Comparison of ENCODE assay signal across 8 cellular contexts in genomic region chr2:51710222-51710621, GRCh38.
A peak's percentile ranks its signal among the peaks of the same experiment; 100 is the strongest.
DNase-seq lines count a peak whose midpoint lies in the region; ATAC-seq and TF ChIP-seq lines count a peak whose summit lies in the region.

No MANE protein-coding gene starts in this region.

- 49 to 61% (median 58%) methylated on average over 3 of the region's 3 CpGs for WGBS in adrenal gland, 4 donors

- H3K4me3 ChIP-seq in epithelial cell of proximal tubule (ENCODE audit: low read depth, low read length) (no peak overlapping the region), adrenal gland (no peak overlapping the region)

- no peaks in the 10 kb centered on the region for H3K36me3 Mint-ChIP-seq in activated T-helper 17 cell treated with anti-CD3 and anti-CD28 coated beads, Interleukin-2, amount 50 U/mL, for 72 hours (ENCODE audit: low read depth)

- TF ChIP-seq POLR2A in adrenal gland (IDR thresholded peaks at IDR 0.05), result no peak

- peaks cover 6% of the 10 kb centered on the region for H3K9me3 Mint-ChIP-seq in activated T-helper 17 cell treated with anti-CD3 and anti-CD28 coated beads, Interleukin-2, amount 50 U/mL, for 72 hours

- H3K27ac ChIP-seq in adrenal gland, result no peak overlapping the region

- H3K27ac Mint-ChIP-seq in activated T-helper 17 cell treated with anti-CD3 and anti-CD28 coated beads, Interleukin-2, amount 50 U/mL, for 72 hours, result no peak overlapping the region

- no peak overlapping the region for H3K4me3 Mint-ChIP-seq in activated T-helper 17 cell treated with anti-CD3 and anti-CD28 coated beads, Interleukin-2, amount 50 U/mL, for 72 hours

- ATAC-seq in GM19463 (IDR thresholded peaks at IDR 0.05; ENCODE audit: unreplicated experiment), result peak; percentile 76
- no peak for ATAC-seq in activated T-helper 17 cell treated with anti-CD3 and anti-CD28 coated beads, Interleukin-2, amount 50 U/mL, for 72 hours (replicated peaks)

- H3K4me1 Mint-ChIP-seq in activated T-helper 17 cell treated with anti-CD3 and anti-CD28 coated beads, Interleukin-2, amount 50 U/mL, for 72 hours, result no peaks in the 10 kb centered on the region

- H3K27me3 ChIP-seq in adrenal gland, result no peaks in the 10 kb centered on the region

- DNase-seq in COLO668 (lab: John Stamatoyannopoulos, UW; ENCODE audit: unreplicated experiment) (peak; percentile 9), MV-4-11 (lab: John Stamatoyannopoulos, UW) (peak; percentile 8), epithelial cell of proximal tubule (ENCODE audit: low read depth) (no peak), adrenal gland (no peak), NCI-H2029 treated with DMSO at 0.1 percent for 48 hours (lab: John Stamatoyannopoulos, UW) (no peak)
- DNase-seq in NK-92 treated with Interleukin-12 subunit alpha and Interleukin-12 subunit beta, amount 100 ng/mL, for 24 hours (lab: John Stamatoyannopoulos, UW), result no peak

- H3K9me3 ChIP-seq in adrenal gland (replicated peaks in 1 of 3), result no peaks in the 10 kb centered on the region

- intact Hi-C loops in adrenal gland (cut with DNase I), result no loop called here

- TF ChIP-seq CTCF in epithelial cell of proximal tubule (conservative IDR thresholded peaks at IDR 0.05; ENCODE audit: low read depth, low read length) (peak; percentile 47), adrenal gland (IDR thresholded peaks at IDR 0.05) (no peak)

- H3K36me3 ChIP-seq in adrenal gland (replicated peaks in 1 of 2), result no peaks in the 10 kb centered on the region

- no peaks in the 10 kb centered on the region for H3K27me3 Mint-ChIP-seq in activated T-helper 17 cell treated with anti-CD3 and anti-CD28 coated beads, Interleukin-2, amount 50 U/mL, for 72 hours

- H3K4me1 ChIP-seq in adrenal gland (replicated peaks in 1 of 2), result no peaks in the 10 kb centered on the region

Comparison
In these comparisons a context has a peak if more than half of its experiments do, and no peak if none do; other contexts are left out.
1. DNase-seq: peak in COLO668 (single experiment) and MV-4-11 (single experiment); none in epithelial cell of proximal tubule (single experiment), adrenal gland (0 of 7), NK-92 treated with Interleukin-12 subunit alpha and Interleukin-12 subunit beta, amount 100 ng/mL, for 24 hours (single experiment) and NCI-H2029 treated with DMSO at 0.1 percent for 48 hours (single experiment).